Comparison of ENCODE assay signal across 8 cellular contexts in the genomic region with DNA sequence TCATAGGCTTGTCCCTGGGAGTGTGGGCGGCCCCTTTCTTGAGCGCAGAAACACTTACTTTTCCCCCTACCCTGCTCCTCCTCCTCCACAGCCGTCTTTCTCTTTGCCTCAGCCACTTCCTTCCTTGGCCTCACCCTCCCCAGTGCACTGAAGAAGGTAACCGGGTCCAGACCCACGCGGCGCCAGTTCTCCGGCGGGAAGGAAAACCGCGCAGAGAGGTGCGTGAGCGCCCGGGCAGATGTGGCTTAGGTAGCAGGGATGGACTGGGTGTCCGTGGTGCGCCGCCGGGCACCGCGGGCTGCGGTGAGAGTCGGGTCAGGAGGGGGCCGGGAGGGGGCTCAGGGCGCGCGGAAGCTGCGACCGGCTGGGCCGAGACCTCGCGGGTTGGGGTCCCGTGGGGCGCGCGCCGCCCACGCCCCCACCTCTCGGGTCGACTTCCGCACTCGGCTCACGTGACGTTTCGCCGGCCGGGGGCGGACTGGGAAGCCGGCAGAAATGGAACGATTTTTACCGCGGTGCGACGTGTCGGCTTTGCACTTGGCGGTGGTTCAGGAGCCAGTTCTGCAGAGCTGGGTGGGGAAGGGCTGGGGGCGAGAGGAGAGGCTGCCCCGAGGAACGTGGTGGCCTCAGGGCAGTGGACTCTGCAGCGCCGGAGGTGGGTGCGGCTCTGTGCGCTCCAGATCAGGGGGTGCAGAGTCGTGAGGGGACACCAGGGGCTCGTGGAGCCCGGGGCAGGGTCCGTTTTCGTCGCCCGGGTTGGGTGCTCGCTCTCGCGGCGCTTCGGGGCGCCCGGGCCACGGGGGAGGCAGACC. TPM values are rescaled to one million over a fixed set of nuclear protein-coding genes. Genes with fewer than 3 reads are reported as not detected.
DNase-seq lines count a peak whose midpoint lies in the region; ATAC-seq and TF ChIP-seq lines count a peak whose summit lies in the region.

A gene with protein sequence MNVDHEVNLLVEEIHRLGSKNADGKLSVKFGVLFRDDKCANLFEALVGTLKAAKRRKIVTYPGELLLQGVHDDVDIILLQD (plus strand): TSS at position 88 of the 812 bp plus-strand sequence. CDS start 5,416 bp downstream, outside the sequence.

- no peak for TF ChIP-seq RAD21 in liver (IDR thresholded peaks at IDR 0.05)

- peak within 1 kb of the TSS; percentile 81 to 96 (median 83) for H3K4me3 ChIP-seq in liver (ENCODE audit: low read depth in 1 of 3, low read length in 3 of 3)

- H3K4me1 ChIP-seq in liver (ENCODE audit: control insufficient read depth in 4 of 4, insufficient read depth in 4 of 4, low read length in 3 of 4): peaks cover 2 to 23% (median 14%) of the 10 kb centered on the region in 4 donors

- H3K9me3 Mint-ChIP-seq in activated CD4-positive, alpha-beta T cell treated with anti-CD3 and anti-CD28 coated beads, Interleukin-2, amount 10 ng/mL, durations not matched to agents 7 days and 5 days: no peaks in the 10 kb centered on the region

- H3K27ac Mint-ChIP-seq in activated CD4-positive, alpha-beta T cell treated with anti-CD3 and anti-CD28 coated beads, Interleukin-2, amount 10 ng/mL, durations not matched to agents 7 days and 5 days: peak within 1 kb of the TSS; percentile 98

- DNase-seq in ACHN (peak; percentile 74), NCI-H460 (ENCODE audit: extremely low read depth, low read depth) (peak; percentile 17), dermis blood vessel endothelial cell (peak; percentile 78)
- DNase-seq in activated CD4-positive, alpha-beta T cell treated with anti-CD3 and anti-CD28 coated beads, Interleukin-2, amount 10 ng/mL, durations not matched to agents 7 days and 5 days: peak; percentile 89
- DNase-seq in stimulated activated CD4-positive, alpha-beta T cell treated with anti-CD3 and anti-CD28 coated beads, Interleukin-4, amount 100 ng/mL, for 24 hours: peak; percentile 90

- CTCF ChIA-PET in activated CD4-positive, alpha-beta T cell treated with anti-CD3 and anti-CD28 coated beads, Interleukin-2, amount 10 ng/mL, durations not matched to agents 7 days and 5 days (lab: Charles Lee): interaction anchor here (0.5 to 1.9 kb wide), 4 partner anchors 9 to 192 kb away, joined by 3 to 7 read pairs (median 3); no protein-coding TSS in a partner anchor

- no peaks in the 10 kb centered on the region for H3K36me3 ChIP-seq in liver (ENCODE audit: control insufficient read depth in 4 of 4, insufficient read depth in 3 of 4, low read depth in 1 of 4, low read length in 3 of 4)

- TF ChIP-seq CTCF in liver (IDR thresholded peaks at IDR 0.05; ENCODE audit: low read depth, low read length, missing input control): no peak

- under 1% methylated on average over 77 of the region's 77 CpGs for WGBS in liver

- no peaks in the 10 kb centered on the region for H3K9me3 ChIP-seq in liver (ENCODE audit: control insufficient read depth in 4 of 4, low read length in 3 of 4)

- H3K27ac ChIP-seq in liver (ENCODE audit: low read depth in 1 of 2, low read length in 2 of 2): peak within 1 kb of the TSS; percentile 80 to 94

- H3K4me3 Mint-ChIP-seq in activated CD4-positive, alpha-beta T cell treated with anti-CD3 and anti-CD28 coated beads, Interleukin-2, amount 10 ng/mL, durations not matched to agents 7 days and 5 days: no peak within 1 kb of the TSS

- H3K27me3 ChIP-seq in liver (ENCODE audit: control insufficient read depth in 4 of 4, insufficient read depth in 4 of 4, low read length in 3 of 4): no peaks in the 10 kb centered on the region

- POLR2A ChIA-PET in activated CD4-positive, alpha-beta T cell treated with anti-CD3 and anti-CD28 coated beads, Interleukin-2, amount 10 ng/mL, durations not matched to agents 7 days and 5 days (lab: Charles Lee): no interaction called here

- H3K27me3 Mint-ChIP-seq in activated CD4-positive, alpha-beta T cell treated with anti-CD3 and anti-CD28 coated beads, Interleukin-2, amount 10 ng/mL, durations not matched to agents 7 days and 5 days: no peaks in the 10 kb centered on the region

- ATAC-seq in GM18868 (IDR thresholded peaks at IDR 0.05; ENCODE audit: unreplicated experiment) (peak; percentile 65), HG03108 (IDR thresholded peaks at IDR 0.05; ENCODE audit: unreplicated experiment) (peak; percentile 50)

- in situ Hi-C loops in ACHN (cut with HindIII; ENCODE audit: low pct_ligation_motif_present, low pct_unique_long_range_greater_than_20kb, low sequenced_read_pairs): no loop called here

- peak within 1 kb of the TSS; percentile 87 to 95 for H3K9ac ChIP-seq in liver (ENCODE audit: low read depth in 1 of 2, low read length in 2 of 2)

- peaks cover 27% of the 10 kb centered on the region for H3K4me1 Mint-ChIP-seq in activated CD4-positive, alpha-beta T cell treated with anti-CD3 and anti-CD28 coated beads, Interleukin-2, amount 10 ng/mL, durations not matched to agents 7 days and 5 days

- H3K36me3 Mint-ChIP-seq in activated CD4-positive, alpha-beta T cell treated with anti-CD3 and anti-CD28 coated beads, Interleukin-2, amount 10 ng/mL, durations not matched to agents 7 days and 5 days (ENCODE audit: low read depth): peaks cover 16% of the 10 kb centered on the region

TF ChIP-seq in liver, 16 proteins besides CTCF, POLR2A, EP300 and RAD21:
- TF ChIP-seq TAF1 (conservative IDR thresholded peaks at IDR 0.05): no peak
- TF ChIP-seq HNF4A (conservative IDR thresholded peaks at IDR 0.05): peak in 1 of 2 donors; percentile 3
- TF ChIP-seq, protein P1, sequence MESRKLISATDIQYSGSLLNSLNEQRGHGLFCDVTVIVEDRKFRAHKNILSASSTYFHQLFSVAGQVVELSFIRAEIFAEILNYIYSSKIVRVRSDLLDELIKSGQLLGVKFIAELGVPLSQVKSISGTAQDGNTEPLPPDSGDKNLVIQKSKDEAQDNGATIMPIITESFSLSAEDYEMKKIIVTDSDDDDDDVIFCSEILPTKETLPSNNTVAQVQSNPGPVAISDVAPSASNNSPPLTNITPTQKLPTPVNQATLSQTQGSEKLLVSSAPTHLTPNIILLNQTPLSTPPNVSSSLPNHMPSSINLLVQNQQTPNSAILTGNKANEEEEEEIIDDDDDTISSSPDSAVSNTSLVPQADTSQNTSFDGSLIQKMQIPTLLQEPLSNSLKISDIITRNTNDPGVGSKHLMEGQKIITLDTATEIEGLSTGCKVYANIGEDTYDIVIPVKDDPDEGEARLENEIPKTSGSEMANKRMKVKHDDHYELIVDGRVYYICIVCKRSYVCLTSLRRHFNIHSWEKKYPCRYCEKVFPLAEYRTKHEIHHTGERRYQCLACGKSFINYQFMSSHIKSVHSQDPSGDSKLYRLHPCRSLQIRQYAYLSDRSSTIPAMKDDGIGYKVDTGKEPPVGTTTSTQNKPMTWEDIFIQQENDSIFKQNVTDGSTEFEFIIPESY (IDR thresholded peaks at IDR 0.05): no peak
- no peak for TF ChIP-seq YY1 (IDR thresholded peaks at IDR 0.05)
- TF ChIP-seq NR2F2 (IDR thresholded peaks at IDR 0.05): no peak
- no peak for TF ChIP-seq JUND (IDR thresholded peaks at IDR 0.05)
- TF ChIP-seq EGR1 (IDR thresholded peaks at IDR 0.05; ENCODE audit: low read depth in 2 of 2): peak; percentile 68 to 69
- no peak for TF ChIP-seq SP1 (IDR thresholded peaks at IDR 0.05)
- TF ChIP-seq, protein P2, sequence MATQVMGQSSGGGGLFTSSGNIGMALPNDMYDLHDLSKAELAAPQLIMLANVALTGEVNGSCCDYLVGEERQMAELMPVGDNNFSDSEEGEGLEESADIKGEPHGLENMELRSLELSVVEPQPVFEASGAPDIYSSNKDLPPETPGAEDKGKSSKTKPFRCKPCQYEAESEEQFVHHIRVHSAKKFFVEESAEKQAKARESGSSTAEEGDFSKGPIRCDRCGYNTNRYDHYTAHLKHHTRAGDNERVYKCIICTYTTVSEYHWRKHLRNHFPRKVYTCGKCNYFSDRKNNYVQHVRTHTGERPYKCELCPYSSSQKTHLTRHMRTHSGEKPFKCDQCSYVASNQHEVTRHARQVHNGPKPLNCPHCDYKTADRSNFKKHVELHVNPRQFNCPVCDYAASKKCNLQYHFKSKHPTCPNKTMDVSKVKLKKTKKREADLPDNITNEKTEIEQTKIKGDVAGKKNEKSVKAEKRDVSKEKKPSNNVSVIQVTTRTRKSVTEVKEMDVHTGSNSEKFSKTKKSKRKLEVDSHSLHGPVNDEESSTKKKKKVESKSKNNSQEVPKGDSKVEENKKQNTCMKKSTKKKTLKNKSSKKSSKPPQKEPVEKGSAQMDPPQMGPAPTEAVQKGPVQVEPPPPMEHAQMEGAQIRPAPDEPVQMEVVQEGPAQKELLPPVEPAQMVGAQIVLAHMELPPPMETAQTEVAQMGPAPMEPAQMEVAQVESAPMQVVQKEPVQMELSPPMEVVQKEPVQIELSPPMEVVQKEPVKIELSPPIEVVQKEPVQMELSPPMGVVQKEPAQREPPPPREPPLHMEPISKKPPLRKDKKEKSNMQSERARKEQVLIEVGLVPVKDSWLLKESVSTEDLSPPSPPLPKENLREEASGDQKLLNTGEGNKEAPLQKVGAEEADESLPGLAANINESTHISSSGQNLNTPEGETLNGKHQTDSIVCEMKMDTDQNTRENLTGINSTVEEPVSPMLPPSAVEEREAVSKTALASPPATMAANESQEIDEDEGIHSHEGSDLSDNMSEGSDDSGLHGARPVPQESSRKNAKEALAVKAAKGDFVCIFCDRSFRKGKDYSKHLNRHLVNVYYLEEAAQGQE (IDR thresholded peaks at IDR 0.05): peak; percentile 43
- TF ChIP-seq, protein P3, sequence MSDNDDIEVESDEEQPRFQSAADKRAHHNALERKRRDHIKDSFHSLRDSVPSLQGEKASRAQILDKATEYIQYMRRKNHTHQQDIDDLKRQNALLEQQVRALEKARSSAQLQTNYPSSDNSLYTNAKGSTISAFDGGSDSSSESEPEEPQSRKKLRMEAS (IDR thresholded peaks at IDR 0.05): no peak

RNA-seq across cellular contexts. Expression of the gene that starts here (rescaled TPM):
- 21.9 and 27.1 TPM in 2 replicates for total RNA-seq in NCI-H460 (2014; rRNA removed; shearing (Covaris generic))
- 17.3 and 26.6 TPM in 2 replicates for polyA plus RNA-seq in NCI-H460 (2014; cell fraction: nucleus; rRNA removed)
- 100 to 1,000 TPM; 132 to 174 TPM for total RNA-seq in activated CD4-positive, alpha-beta T cell treated with anti-CD3 and anti-CD28 coated beads, Interleukin-2, amount 10 ng/mL, durations not matched to agents 7 days and 5 days
- 41.0 and 41.9 TPM in 2 replicates for total RNA-seq in dermis blood vessel endothelial cell
- 10 to 100 TPM; 14.2 to 18.6 TPM for total RNA-seq in liver
- polyA plus RNA-seq in liver: 10 to 100 TPM; 35.0 to 66.3 TPM

Comparison
In these comparisons a context has a peak if more than half of its experiments do, and no peak if none do; other contexts are left out.
1. Peak in every context shown above with its lines: DNase-seq, ATAC-seq, H3K4me3 ChIP-seq and H3K27ac ChIP-seq.
2. DNase-seq: peak in every context shown above with its lines; median percentile 90 in stimulated activated CD4-positive, alpha-beta T cell treated with anti-CD3 and anti-CD28 coated beads, Interleukin-4, amount 100 ng/mL, for 24 hours; 89 in activated CD4-positive, alpha-beta T cell treated with anti-CD3 and anti-CD28 coated beads, Interleukin-2, amount 10 ng/mL, durations not matched to agents 7 days and 5 days; 78 in dermis blood vessel endothelial cell; 74 in ACHN; 17 in NCI-H460.